Comparison of ENCODE assay signal across 11 cellular contexts in genomic region chr4:79295076-79295475, GRCh38. TPM values are rescaled to one million over a fixed set of nuclear protein-coding genes. Genes with fewer than 3 reads are reported as not detected.
"Had no signal": no experiment of that assay in that cellular context is flagged by ENCODE, and none has a peak within 500 bp of the region (broad histone marks: within the 10 kb centered on the region; RNA-seq: fewer than 3 reads in every experiment).

No MANE protein-coding gene starts in this region.

- H2AFZ ChIP-seq: GM23338 had no signal

- FAIRE-seq: H1, H54, HTR-8/SVneo had no signal

- H3K4me3 ChIP-seq: GM23338 had no signal

- H3K27ac ChIP-seq: KMS-11 had no signal

- ATAC-seq: GM23338 had no signal

- H3K4me2 ChIP-seq: GM23338, KMS-11 had no signal

- H3K9ac ChIP-seq: KMS-11 had no signal

- DNase-seq: H9, HCEC 1CT, IMR-90, Karpas-422, KBM-7 had no signal

RNA-seq across cellular contexts. Expression of gene NAA11, which starts 30.8 kb away (rescaled TPM):
- total RNA-seq: GM23338, H1, H9, HT-29, IMR-90 had no signal
- polyA plus RNA-seq: GM23338, H1, IMR-90 had no signal
